Comparison of ENCODE assay signal across 18 cellular contexts in the genomic region with DNA sequence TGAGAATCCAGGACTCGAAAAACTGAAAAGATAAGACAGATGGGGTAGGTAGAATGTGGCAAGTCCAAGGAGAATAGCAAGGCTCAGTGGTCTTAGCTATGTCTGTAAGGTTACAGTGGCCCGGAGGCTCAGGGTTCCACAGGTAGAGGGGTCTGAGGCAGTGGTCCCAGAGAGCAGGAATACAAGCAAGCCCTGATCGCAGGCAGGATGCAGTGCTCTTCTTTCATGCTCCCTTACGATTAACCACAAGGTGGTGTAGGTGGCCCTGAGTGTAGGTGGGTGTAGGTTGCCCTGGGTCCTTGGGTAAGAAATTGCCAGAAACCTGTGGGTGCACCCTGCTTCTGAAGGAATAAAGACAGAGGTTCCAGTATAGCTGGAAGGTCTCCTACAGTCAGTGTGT.
DNase-seq lines count a peak whose midpoint lies in the region; TF ChIP-seq lines count a peak whose summit lies in the region.
"Had no signal": no experiment of that assay in that cellular context is flagged by ENCODE, and none has a peak within 500 bp of the region (broad histone marks: within the 10 kb centered on the region; RNA-seq: fewer than 3 reads in every experiment).

No MANE protein-coding gene starts in this region.

- TF ChIP-seq POLR2A in lower leg skin (IDR thresholded peaks at IDR 0.05): no peak
- no peak for TF ChIP-seq POLR2A in Peyer's patch (IDR thresholded peaks at IDR 0.05)

- H3K9me2 ChIP-seq in OCI-LY7 (ENCODE audit: insufficient read depth, low read length): no peaks in the 10 kb centered on the region

- H2AFZ ChIP-seq in OCI-LY7 (ENCODE audit: low read length): no peak overlapping the region

- no peaks in the 10 kb centered on the region for H3K9me3 ChIP-seq in OCI-LY7 (ENCODE audit: low read length)
- H3K9me3 ChIP-seq in Peyer's patch: no peaks in the 10 kb centered on the region
- H3K9me3 ChIP-seq: HAP-1 had no signal

- peak; percentile 59 for DNase-seq in DMS53 (lab: John Stamatoyannopoulos, UW)
- DNase-seq in H7: peak; percentile 62
- peak; percentile 2 for DNase-seq in OCI-LY7 (ENCODE audit: low spot score)
- peak; percentile 73 for DNase-seq in iPS-NIHi7 (ENCODE audit: extremely low spot score)
- DNase-seq in lower leg skin (ENCODE audit: low spot score in 2 of 2): no peak
- no peak for DNase-seq in Peyer's patch
- DNase-seq in amygdala (lab: John Stamatoyannopoulos, UW): no peak
- DNase-seq: activated naive CD8-positive, alpha-beta T cell treated with anti-CD3 and anti-CD28 coated beads, Interleukin-2, amount 10 ng/mL, durations not matched to agents 7 days and 5 days; activated T-cell treated with anti-CD3 and anti-CD28 coated beads for 4 hours; CD4-positive, alpha-beta memory T cell; erythroblast; Kasumi-1; RPMI8226; stimulated activated CD4-positive, alpha-beta T cell treated with anti-CD3 and anti-CD28 coated beads, Interleukin-4, amount 100 ng/mL, for 4 hours; stimulated activated naive B cell treated with anti-CD40 and anti-IgM and Interleukin-4, amounts not matched to agents 10 μg/mL and 1 μg/mL and 100 μg/mL, for 72 hours; T-helper 17 cell had no signal

- intact Hi-C loops in OCI-LY7 (cut with micrococcal nuclease; ENCODE audit: unreplicated experiment) (no loop called here), lower leg skin (cut with DNase I; ENCODE audit: low total_unique reads) (no loop called here)

- H3K27me3 ChIP-seq in H7 (ENCODE audit: control insufficient read depth, insufficient read depth, low read length): no peaks in the 10 kb centered on the region
- no peaks in the 10 kb centered on the region for H3K27me3 ChIP-seq in Peyer's patch

- no peak overlapping the region for H3K4me2 ChIP-seq in OCI-LY7 (ENCODE audit: low read length)

- H3K36me3 ChIP-seq in H7 (replicated peaks; ENCODE audit: control insufficient read depth, insufficient read depth, low read length) (no peaks in the 10 kb centered on the region), OCI-LY7 (ENCODE audit: insufficient read depth, low read length) (no peaks in the 10 kb centered on the region), Peyer's patch (no peaks in the 10 kb centered on the region)
- H3K36me3 ChIP-seq: HAP-1 had no signal

- H4K20me1 ChIP-seq in OCI-LY7 (ENCODE audit: insufficient read depth, low read length): no peaks in the 10 kb centered on the region

- H3K79me2 ChIP-seq in OCI-LY7 (ENCODE audit: insufficient read depth, low read depth, low read length): no peaks in the 10 kb centered on the region

- BruUV-seq in OCI-LY7 (replicated peaks; lab: Mats Ljungman, UMichigan): no TSS peak

- POLR2A ChIA-PET in OCI-LY7 (lab: Charles Lee): no interaction called here

- H3K27ac ChIP-seq in OCI-LY7 (ENCODE audit: low read depth, low read length, poor library complexity, severe bottlenecking): no peak overlapping the region
- H3K27ac ChIP-seq in Peyer's patch: no peak overlapping the region

- TF ChIP-seq CTCF in OCI-LY7 (conservative IDR thresholded peaks at IDR 0.05; ENCODE audit: low read length) (no peak), lower leg skin (IDR thresholded peaks at IDR 0.05) (no peak), Peyer's patch (IDR thresholded peaks at IDR 0.05) (peak in 3 of 6 experiments; percentile 21 to 45 (median 28))

- H3K4me3 ChIP-seq in H7 (ENCODE audit: insufficient read depth, low read depth, low read length) (no peak overlapping the region), OCI-LY7 (ENCODE audit: low read depth, low read length, poor library complexity, severe bottlenecking) (no peak overlapping the region), lower leg skin (ENCODE audit: low read depth, poor library complexity, severe bottlenecking) (no peak overlapping the region), Peyer's patch (no peak overlapping the region)
- H3K4me3 ChIP-seq: HAP-1, lung had no signal

- H3K4me1 ChIP-seq in OCI-LY7 (ENCODE audit: insufficient read depth, low read length, poor library complexity, severe bottlenecking) (no peaks in the 10 kb centered on the region), Peyer's patch (no peaks in the 10 kb centered on the region)

- CTCF ChIA-PET in OCI-LY7 (lab: Charles Lee; ENCODE audit: unreplicated experiment): no interaction called here

- WGBS in lower leg skin, 2 donors: 87 to 91% methylated on average over 4 of the region's 4 CpGs

Comparison
In these comparisons a context has a peak if more than half of its experiments do, and no peak if none do; other contexts are left out.
1. DNase-seq: peak in DMS53 (single experiment), H7 (single experiment), OCI-LY7 (single experiment) and iPS-NIHi7 (single experiment); none in lower leg skin (0 of 2), Peyer's patch (0 of 3) and amygdala (0 of 56).